Comparison of ENCODE assay signal across 14 cellular contexts in the genomic region with DNA sequence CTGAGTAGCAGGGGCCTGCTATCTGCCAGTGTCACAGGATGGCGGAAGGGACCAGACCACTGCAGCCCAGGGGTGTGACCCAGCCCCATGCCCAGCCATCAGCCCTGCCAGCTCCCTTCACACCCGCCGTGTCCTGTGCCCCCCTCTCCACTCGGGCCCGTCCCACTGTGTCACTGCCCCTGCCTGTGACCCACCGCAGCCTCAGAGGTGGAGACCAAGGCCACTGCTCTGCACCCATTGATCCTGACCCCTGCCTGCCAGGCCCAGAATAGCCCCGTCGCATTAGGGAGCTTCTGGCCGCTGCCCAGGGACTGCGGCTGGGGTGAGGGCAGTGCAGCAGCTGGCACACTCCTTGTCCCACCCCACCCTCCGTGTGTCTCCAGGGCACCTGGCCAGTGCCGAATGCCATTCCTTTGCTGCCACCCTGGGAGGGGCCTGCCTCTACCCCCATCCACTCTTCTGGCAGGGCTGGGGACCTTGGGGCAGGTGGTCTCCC. TPM values are rescaled to one million over a fixed set of nuclear protein-coding genes. Genes with fewer than 3 reads are reported as not detected.
DNase-seq lines count a peak whose midpoint lies in the region; ATAC-seq and TF ChIP-seq lines count a peak whose summit lies in the region.
"Had no signal": no experiment of that assay in that cellular context is flagged by ENCODE, and none has a peak within 500 bp of the region (broad histone marks: within the 10 kb centered on the region; RNA-seq: fewer than 3 reads in every experiment).

No MANE protein-coding gene starts in this region.

- WGBS in esophagus muscularis mucosa = 20% methylated on average over 2 of the region's 12 CpGs

- intact Hi-C loops in activated CD4-positive, alpha-beta T cell treated with anti-CD3 and anti-CD28 coated beads, Interleukin-2, amount 10 ng/mL, durations not matched to agents 24 days and 14 days (cut with micrococcal nuclease) = loop anchor here (10.0 kb wide), 1 partner anchor 52 kb away; the partner anchor contains the start of gene TMEM121
- intact Hi-C loops in esophagus muscularis mucosa (cut with DNase I) = no loop called here

- no peak overlapping the region for H3K27ac Mint-ChIP-seq in activated CD4-positive, alpha-beta T cell treated with anti-CD3 and anti-CD28 coated beads, Interleukin-2, amount 10 ng/mL, durations not matched to agents 7 days and 5 days
- H3K27ac Mint-ChIP-seq in activated CD4-positive, alpha-beta T cell treated with anti-CD3 and anti-CD28 coated beads, Interleukin-2, amount 10 ng/mL, durations not matched to agents 24 days and 14 days = no peak overlapping the region

- TF ChIP-seq POLR2A in esophagus muscularis mucosa (IDR thresholded peaks at IDR 0.05; ENCODE audit: low read depth) = no peak

- H3K4me1 ChIP-seq in esophagus muscularis mucosa = peaks cover 77 to 96% (median 93%) of the 10 kb centered on the region in 4 donors

- H3K9me3 Mint-ChIP-seq in activated CD4-positive, alpha-beta T cell treated with anti-CD3 and anti-CD28 coated beads, Interleukin-2, amount 10 ng/mL, durations not matched to agents 7 days and 5 days = no peaks in the 10 kb centered on the region
- peaks cover 4% of the 10 kb centered on the region for H3K9me3 Mint-ChIP-seq in activated CD4-positive, alpha-beta T cell treated with anti-CD3 and anti-CD28 coated beads, Interleukin-2, amount 10 ng/mL, durations not matched to agents 24 days and 14 days
- H3K9me3 Mint-ChIP-seq: activated T-cell treated with anti-CD3 and anti-CD28 coated beads, Interleukin-2, amount 50 U/mL, for 4 hours had no signal

- no peak for TF ChIP-seq EP300 in esophagus muscularis mucosa (IDR thresholded peaks at IDR 0.05)

- CTCF ChIA-PET in activated CD4-positive, alpha-beta T cell treated with anti-CD3 and anti-CD28 coated beads, Interleukin-2, amount 10 ng/mL, durations not matched to agents 7 days and 5 days (lab: Charles Lee) = interaction anchor here (4.5 to 6.9 kb wide), 2 partner anchors 9 to 18 kb away, joined by 24 to 41 read pairs; partner anchors contain the start of gene TEDC1

- H3K36me3 ChIP-seq in esophagus muscularis mucosa = peaks cover 0 to 31% (median 18%) of the 10 kb centered on the region in 4 donors
- H3K36me3 ChIP-seq: transverse colon had no signal

- POLR2A ChIA-PET in activated CD4-positive, alpha-beta T cell treated with anti-CD3 and anti-CD28 coated beads, Interleukin-2, amount 10 ng/mL, durations not matched to agents 7 days and 5 days (lab: Charles Lee) = no interaction called here

- peaks cover 16% of the 10 kb centered on the region for H3K27me3 Mint-ChIP-seq in activated CD4-positive, alpha-beta T cell treated with anti-CD3 and anti-CD28 coated beads, Interleukin-2, amount 10 ng/mL, durations not matched to agents 7 days and 5 days
- H3K27me3 Mint-ChIP-seq in activated CD4-positive, alpha-beta T cell treated with anti-CD3 and anti-CD28 coated beads, Interleukin-2, amount 10 ng/mL, durations not matched to agents 24 days and 14 days = peaks cover 10% of the 10 kb centered on the region

- peak overlapping the region; percentile 27 for H3K4me3 Mint-ChIP-seq in activated CD4-positive, alpha-beta T cell treated with anti-CD3 and anti-CD28 coated beads, Interleukin-2, amount 10 ng/mL, durations not matched to agents 7 days and 5 days
- H3K4me3 Mint-ChIP-seq in activated CD4-positive, alpha-beta T cell treated with anti-CD3 and anti-CD28 coated beads, Interleukin-2, amount 10 ng/mL, durations not matched to agents 24 days and 14 days = no peak overlapping the region
- H3K4me3 Mint-ChIP-seq: activated T-cell treated with anti-CD3 and anti-CD28 coated beads, Interleukin-2, amount 50 U/mL, for 4 hours had no signal

- peak overlapping the region; percentile 84 to 99 (median 94) for H3K27ac ChIP-seq in esophagus muscularis mucosa (replicated peaks in 1 of 4)
- H3K27ac ChIP-seq: epithelial cell of prostate had no signal

- H3K36me3 Mint-ChIP-seq in activated CD4-positive, alpha-beta T cell treated with anti-CD3 and anti-CD28 coated beads, Interleukin-2, amount 10 ng/mL, durations not matched to agents 7 days and 5 days (ENCODE audit: low read depth) = peaks cover 2% of the 10 kb centered on the region
- H3K36me3 Mint-ChIP-seq in activated CD4-positive, alpha-beta T cell treated with anti-CD3 and anti-CD28 coated beads, Interleukin-2, amount 10 ng/mL, durations not matched to agents 24 days and 14 days (ENCODE audit: low read depth) = peaks cover 3% of the 10 kb centered on the region

- peak overlapping the region in 1 of 4 donors; percentile 10 for H3K4me3 ChIP-seq in esophagus muscularis mucosa
- H3K4me3 ChIP-seq: transverse colon had no signal

- peak in 1 of 3 experiments; percentile 21 for TF ChIP-seq CTCF in esophagus muscularis mucosa (IDR thresholded peaks at IDR 0.05)

- ATAC-seq in HG03432 (IDR thresholded peaks at IDR 0.05; ENCODE audit: unreplicated experiment) = no peak
- no peak for ATAC-seq in GM21825 (IDR thresholded peaks at IDR 0.05; ENCODE audit: unreplicated experiment)
- ATAC-seq: activated T-cell treated with anti-CD3 and anti-CD28 coated beads, Interleukin-2, amount 50 U/mL, for 4 hours had no signal

- no peaks in the 10 kb centered on the region for H3K27me3 ChIP-seq in esophagus muscularis mucosa

- H3K4me1 Mint-ChIP-seq in activated CD4-positive, alpha-beta T cell treated with anti-CD3 and anti-CD28 coated beads, Interleukin-2, amount 10 ng/mL, durations not matched to agents 7 days and 5 days = peaks cover 9% of the 10 kb centered on the region
- peaks cover 5% of the 10 kb centered on the region for H3K4me1 Mint-ChIP-seq in activated CD4-positive, alpha-beta T cell treated with anti-CD3 and anti-CD28 coated beads, Interleukin-2, amount 10 ng/mL, durations not matched to agents 24 days and 14 days

- no peak for DNase-seq in activated CD4-positive, alpha-beta T cell treated with anti-CD3 and anti-CD28 coated beads, Interleukin-2, amount 10 ng/mL, durations not matched to agents 7 days and 5 days
- DNase-seq in activated CD4-positive, alpha-beta T cell treated with anti-CD3 and anti-CD28 coated beads, Interleukin-2, amount 10 ng/mL, durations not matched to agents 24 days and 14 days = no peak
- DNase-seq in esophagus muscularis mucosa (ENCODE audit: extremely low spot score) = no peak
- DNase-seq in myocyte (ENCODE audit: low read depth) = peak; percentile 94
- DNase-seq in GM19238 (ENCODE audit: insufficient read length, low spot score) = no peak
- DNase-seq in Kasumi-1 (lab: John Stamatoyannopoulos, UW) = no peak
- DNase-seq: activated CD4-positive, alpha-beta T cell treated with anti-CD3 and anti-CD28 coated beads for 1 hour; activated T-cell treated with anti-CD3 and anti-CD28 coated beads, Interleukin-2, amount 50 U/mL, for 4 hours; NCI-H1417 treated with DMSO at 0.1 percent for 48 hours; NCI-H524 treated with DMSO at 0.1 percent for 48 hours; transverse colon had no signal

- no peaks in the 10 kb centered on the region for H3K9me3 ChIP-seq in esophagus muscularis mucosa
- H3K9me3 ChIP-seq: transverse colon had no signal

RNA-seq across cellular contexts. Expression of gene CRIP2, which starts 2.1 kb away (rescaled TPM):
- total RNA-seq in activated CD4-positive, alpha-beta T cell treated with anti-CD3 and anti-CD28 coated beads, Interleukin-2, amount 10 ng/mL, durations not matched to agents 7 days and 5 days = 1 to 10 TPM in 1 of 2 experiments, under 1 TPM in 1; 0.64 to 1.8 TPM
- 0.37 and 0.43 TPM in 2 replicates for total RNA-seq in activated CD4-positive, alpha-beta T cell treated with anti-CD3 and anti-CD28 coated beads, Interleukin-2, amount 10 ng/mL, durations not matched to agents 24 days and 14 days
- 100 to 1,000 TPM; 283 to 578 (median 392) TPM for total RNA-seq in esophagus muscularis mucosa
- 586 and 856 TPM in 2 replicates for total RNA-seq in myocyte
- 418 TPM for polyA plus RNA-seq in myocyte (2012)

RNA-seq across cellular contexts. Expression of gene CRIP1, which starts 14.1 kb away (rescaled TPM):
- 100 to 1,000 TPM; 702 to 753 TPM for total RNA-seq in activated CD4-positive, alpha-beta T cell treated with anti-CD3 and anti-CD28 coated beads, Interleukin-2, amount 10 ng/mL, durations not matched to agents 7 days and 5 days
- total RNA-seq in activated CD4-positive, alpha-beta T cell treated with anti-CD3 and anti-CD28 coated beads, Interleukin-2, amount 10 ng/mL, durations not matched to agents 24 days and 14 days = 99.3 and 110 TPM in 2 replicates
- total RNA-seq in esophagus muscularis mucosa (100 to 1,000 TPM in 1 of 4 donors, 10 to 100 TPM in 3; 34.0 to 110 (median 54.6) TPM), myocyte (0.99 and 2.6 TPM in 2 replicates)
- 68.3 TPM for polyA plus RNA-seq in myocyte (2012)

RNA-seq across cellular contexts. Expression of gene TEDC1, which starts 18.5 kb away (rescaled TPM):
- total RNA-seq in activated CD4-positive, alpha-beta T cell treated with anti-CD3 and anti-CD28 coated beads, Interleukin-2, amount 10 ng/mL, durations not matched to agents 7 days and 5 days = 10 to 100 TPM; 40.7 to 53.2 TPM
- total RNA-seq in activated CD4-positive, alpha-beta T cell treated with anti-CD3 and anti-CD28 coated beads, Interleukin-2, amount 10 ng/mL, durations not matched to agents 24 days and 14 days = 41.4 and 43.3 TPM in 2 replicates
- total RNA-seq in esophagus muscularis mucosa (1 to 10 TPM; 3.8 to 6.6 (median 4.7) TPM), myocyte (9.3 and 14.4 TPM in 2 replicates)
- polyA plus RNA-seq in myocyte (2012) = 12.6 TPM

RNA-seq across cellular contexts. Expression of gene MTA1, which starts 52.9 kb away (rescaled TPM):
- total RNA-seq in activated CD4-positive, alpha-beta T cell treated with anti-CD3 and anti-CD28 coated beads, Interleukin-2, amount 10 ng/mL, durations not matched to agents 7 days and 5 days = 100 to 1,000 TPM; 119 to 131 TPM
- total RNA-seq in activated CD4-positive, alpha-beta T cell treated with anti-CD3 and anti-CD28 coated beads, Interleukin-2, amount 10 ng/mL, durations not matched to agents 24 days and 14 days = 187 and 192 TPM in 2 replicates
- total RNA-seq in esophagus muscularis mucosa (10 to 100 TPM; 49.0 to 94.2 (median 67.9) TPM), myocyte (44.0 and 50.9 TPM in 2 replicates)
- polyA plus RNA-seq in myocyte (2012) = 64.6 TPM

RNA-seq across cellular contexts. Expression of gene TMEM121, which starts 53.8 kb away (rescaled TPM):
- total RNA-seq in activated CD4-positive, alpha-beta T cell treated with anti-CD3 and anti-CD28 coated beads, Interleukin-2, amount 10 ng/mL, durations not matched to agents 7 days and 5 days = 1 to 10 TPM; 4.6 TPM
- total RNA-seq in activated CD4-positive, alpha-beta T cell treated with anti-CD3 and anti-CD28 coated beads, Interleukin-2, amount 10 ng/mL, durations not matched to agents 24 days and 14 days = 9.1 and 10.3 TPM in 2 replicates
- total RNA-seq in esophagus muscularis mucosa = 10 to 100 TPM in 1 of 4 donors, 1 to 10 TPM in 3; 2.9 to 13.0 (median 5.4) TPM
- 3.9 and 5.3 TPM in 2 replicates for total RNA-seq in myocyte
- polyA plus RNA-seq in myocyte (2012) = 2.3 TPM

Comparison
In these comparisons a context has a peak if more than half of its experiments do, and no peak if none do; other contexts are left out.
1. RNA of gene CRIP2, which starts 2.1 kb away (total RNA-seq): 586 to 856 TPM in myocyte and 283 to 578 TPM in esophagus muscularis mucosa; 0.64 to 1.8 TPM in activated CD4-positive, alpha-beta T cell treated with anti-CD3 and anti-CD28 coated beads, Interleukin-2, amount 10 ng/mL, durations not matched to agents 7 days and 5 days and 0.37 to 0.43 TPM in activated CD4-positive, alpha-beta T cell treated with anti-CD3 and anti-CD28 coated beads, Interleukin-2, amount 10 ng/mL, durations not matched to agents 24 days and 14 days; every median in the first group is over 100 times any median in the second.